Comparison of ENCODE assay signal across 8 cellular contexts in the genomic region with DNA sequence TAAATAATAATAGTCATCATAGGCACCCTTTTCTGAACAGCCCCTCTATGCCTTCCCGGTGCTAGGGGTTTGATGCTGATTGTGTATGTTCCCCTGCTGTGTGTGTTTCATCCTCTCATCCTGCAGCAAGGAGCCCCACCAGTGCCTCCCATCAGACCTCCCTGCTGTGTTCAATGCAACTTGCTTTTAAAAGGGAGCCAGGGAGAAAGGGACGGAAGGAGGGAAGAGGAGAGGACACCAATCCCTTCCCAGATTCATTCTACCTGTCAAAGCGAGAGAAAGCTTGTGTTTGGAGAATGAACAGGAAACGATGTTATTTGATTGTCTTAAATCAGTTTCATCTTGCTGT.
DNase-seq lines count a peak whose midpoint lies in the region; ATAC-seq, FAIRE-seq and TF ChIP-seq lines count a peak whose summit lies in the region.

No MANE protein-coding gene starts in this region.

- peak; percentile 36 for ATAC-seq in GM19395 (IDR thresholded peaks at IDR 0.05; ENCODE audit: unreplicated experiment)
- ATAC-seq in GM21576 (IDR thresholded peaks at IDR 0.05; ENCODE audit: unreplicated experiment): no peak

- peaks cover 8% of the 10 kb centered on the region for H3K4me1 ChIP-seq in HUES6 (ENCODE audit: control insufficient read depth, insufficient read depth, low read length)
- peaks cover 3% of the 10 kb centered on the region for H3K4me1 ChIP-seq in keratinocyte (ENCODE audit: control insufficient read depth, extremely low read depth, insufficient read depth, low read length)
- H3K4me1 ChIP-seq in transverse colon: peaks cover 0 to 6% (median 0%) of the 10 kb centered on the region in 4 donors

- DNase-seq in AG08395 (ENCODE audit: low spot score) (peak; percentile 31), keratinocyte (ENCODE audit: low read depth, low spot score) (no peak), transverse colon (no peak), NOMO-1 treated with dmso at 0.1 percent for 144 hours (lab: John Stamatoyannopoulos, UW; ENCODE audit: unreplicated experiment) (no peak)

- dilution Hi-C loops in keratinocyte (cut with MboI; ENCODE audit: extremely low pct_ligation_motif_present, low sequenced_read_pairs): no loop called here

- peak overlapping the region; percentile 45 for H2AFZ ChIP-seq in keratinocyte (ENCODE audit: control insufficient read depth, low read length)

- H3K9me3 ChIP-seq in HUES6 (ENCODE audit: control insufficient read depth, insufficient read depth, low read depth, low read length) (no peaks in the 10 kb centered on the region), keratinocyte (ENCODE audit: control insufficient read depth, low read depth, low read length) (no peaks in the 10 kb centered on the region), transverse colon (no peaks in the 10 kb centered on the region)

- FAIRE-seq in keratinocyte (lab: Jason Lieb, UNC): no peak

- H3K27ac ChIP-seq in HUES6 (ENCODE audit: low read depth, low read length) (no peak overlapping the region), angular gyrus (ENCODE audit: low read depth, low read length) (peak overlapping the region; percentile 75), keratinocyte (ENCODE audit: control insufficient read depth, insufficient read depth, low read length) (no peak overlapping the region), transverse colon (peak overlapping the region; percentile 38 to 64 (median 58))

- TF ChIP-seq POLR2A in transverse colon (IDR thresholded peaks at IDR 0.05): no peak

- H3K36me3 ChIP-seq in HUES6 (ENCODE audit: control insufficient read depth, insufficient read depth, low read length): no peaks in the 10 kb centered on the region
- H3K36me3 ChIP-seq in keratinocyte (ENCODE audit: control insufficient read depth in 2 of 2, extremely low read depth in 1 of 2, insufficient read depth in 2 of 2, low read length in 2 of 2): no peaks in the 10 kb centered on the region
- no peaks in the 10 kb centered on the region for H3K36me3 ChIP-seq in transverse colon

- no peaks in the 10 kb centered on the region for H3K9me1 ChIP-seq in keratinocyte (ENCODE audit: control insufficient read depth, extremely low read depth, insufficient read depth, low read length)

- 63 to 64% methylated on average over 4 of the region's 4 CpGs for WGBS in transverse colon (ENCODE audit: low coverage in 1 of 2), 2 donors

- in situ Hi-C loops in transverse colon (cut with MboI; ENCODE audit: low pct_ligation_motif_present in 1 of 4, low pct_unique_long_range_greater_than_20kb in 1 of 4, low sequenced_read_pairs in 3 of 4): loop anchor here (10.0 to 25.0 kb wide), 2 partner anchors 427 to 429 kb away; no protein-coding TSS in a partner anchor

- no peak for TF ChIP-seq EP300 in transverse colon (IDR thresholded peaks at IDR 0.05; ENCODE audit: low read depth)

- H3K79me2 ChIP-seq in keratinocyte (ENCODE audit: control insufficient read depth, insufficient read depth, low read length): no peaks in the 10 kb centered on the region

- H3K9ac ChIP-seq in HUES6 (ENCODE audit: low read length) (peak overlapping the region; percentile 48), keratinocyte (ENCODE audit: control insufficient read depth, extremely low read depth, insufficient read depth, low read length) (no peak overlapping the region)

- H4K20me1 ChIP-seq in keratinocyte (ENCODE audit: control insufficient read depth, extremely low read depth, insufficient read depth, low read length): no peaks in the 10 kb centered on the region

- H3K4me3 ChIP-seq in HUES6 (ENCODE audit: low read depth, low read length) (peak overlapping the region; percentile 61), keratinocyte (ENCODE audit: control insufficient read depth in 2 of 3, extremely low read depth in 1 of 3, insufficient read depth in 2 of 3, low read depth in 1 of 3, low read length in 3 of 3) (no peak overlapping the region), transverse colon (peak overlapping the region in 1 of 4 donors; percentile 25)

- H3K27me3 ChIP-seq in HUES6 (ENCODE audit: control insufficient read depth, insufficient read depth, low read length) (no peaks in the 10 kb centered on the region), keratinocyte (ENCODE audit: control insufficient read depth, extremely low read depth, insufficient read depth, low read length) (no peaks in the 10 kb centered on the region), transverse colon (no peaks in the 10 kb centered on the region)

- no peak for TF ChIP-seq CTCF in keratinocyte (optimal IDR thresholded peaks at IDR 0.05 in 1 of 3, IDR thresholded peaks at IDR 0.05 in 1 of 3, conservative IDR thresholded peaks at IDR 0.05 in 1 of 3; ENCODE audit: extremely low read depth in 1 of 3, insufficient read depth in 2 of 3, low read length in 3 of 3)
- no peak for TF ChIP-seq CTCF in transverse colon (IDR thresholded peaks at IDR 0.05)

- intact Hi-C loops in transverse colon (cut with DNase I; ENCODE audit: low total_unique reads): loop anchor here (10.0 kb wide), 1 partner anchor 427 kb away; no protein-coding TSS in a partner anchor

- peak overlapping the region; percentile 61 for H3K4me2 ChIP-seq in keratinocyte (ENCODE audit: control insufficient read depth, extremely low read depth, insufficient read depth, low read depth, low read length)

Comparison
In these comparisons a context has a peak if more than half of its experiments do, and no peak if none do; other contexts are left out.
1. H3K27ac ChIP-seq: peak in angular gyrus (single experiment) and transverse colon (4 of 4); none in HUES6 (single experiment) and keratinocyte (single experiment).